Comparison of ENCODE assay signal across 7 cellular contexts in the genomic region with DNA sequence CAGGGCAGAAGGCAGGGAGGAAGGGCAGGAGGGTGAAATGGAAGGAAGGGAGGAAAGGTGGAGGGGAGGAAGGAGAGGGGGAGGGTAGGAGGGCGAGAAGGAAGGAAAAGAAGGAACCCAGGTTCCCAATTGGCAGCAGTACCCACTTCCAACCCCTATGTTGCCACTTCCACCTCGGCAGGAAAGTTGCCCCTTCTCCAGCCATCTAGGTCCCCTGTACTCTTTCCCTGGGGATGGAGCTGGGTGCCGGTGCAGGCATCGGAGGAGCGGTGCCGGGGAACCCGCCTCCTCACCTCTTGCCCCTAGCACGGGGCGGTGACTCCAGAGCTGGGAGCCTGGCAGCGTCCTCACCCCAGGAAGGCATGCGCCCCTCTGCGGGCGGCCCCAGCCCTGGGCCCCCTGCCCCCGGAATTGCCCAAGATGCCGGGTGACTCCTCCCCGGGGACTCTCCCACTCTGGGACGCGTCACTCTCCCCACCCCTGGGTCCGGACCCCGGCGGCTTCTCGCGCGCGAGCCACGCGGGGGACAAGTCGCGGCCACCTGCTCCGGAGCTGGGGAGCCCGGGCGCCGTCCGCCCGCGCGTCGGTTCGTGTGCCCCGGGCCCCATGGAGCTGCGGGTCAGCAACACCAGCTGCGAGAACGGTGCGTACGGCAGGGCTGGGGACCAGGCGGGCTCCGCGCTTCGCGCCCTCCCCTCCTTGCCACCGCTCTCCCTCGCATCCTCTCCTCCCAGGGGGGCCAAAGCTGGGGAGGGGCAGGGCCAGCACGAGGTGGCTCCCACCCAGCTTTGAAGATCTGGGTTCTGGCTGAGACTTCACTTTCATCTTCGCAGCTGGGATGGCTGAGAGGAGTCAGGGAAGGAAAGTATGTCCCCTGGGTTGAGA. TPM values are rescaled to one million over a fixed set of nuclear protein-coding genes. Genes with fewer than 3 reads are reported as not detected.
DNase-seq lines count a peak whose midpoint lies in the region; ATAC-seq and TF ChIP-seq lines count a peak whose summit lies in the region.

Gene NIPAL4, plus strand, starts transcription at position 499 of the 885 bp plus-strand sequence. Its CDS starts 108 bp downstream, at position 607.

- DNase-seq in activated T-cell treated with anti-CD3 and anti-CD28 coated beads for 1 hour (ENCODE audit: low read depth) (peak; percentile 9), foreskin keratinocyte (no peak), upper lobe of left lung (peak in 1 of 2 donors; percentile 87), NCI-H2196 (lab: John Stamatoyannopoulos, UW; ENCODE audit: unreplicated experiment) (no peak)

- H3K36me3 ChIP-seq in HUES64 (ENCODE audit: insufficient read depth, low read length), result no peaks in the 10 kb centered on the region
- no peaks in the 10 kb centered on the region for H3K36me3 ChIP-seq in neutrophil
- H3K36me3 ChIP-seq in upper lobe of left lung, result no peaks in the 10 kb centered on the region

- H3K4me1 ChIP-seq in HUES64 (ENCODE audit: insufficient read depth, low read length) (peaks cover 27% of the 10 kb centered on the region), foreskin keratinocyte (peaks cover 37% of the 10 kb centered on the region), neutrophil (ENCODE audit: control insufficient read depth in 1 of 2, insufficient read depth in 1 of 2, low read depth in 1 of 2, low read length in 1 of 2) (peaks cover 22 to 30% of the 10 kb centered on the region in 2 experiments), upper lobe of left lung (peaks cover 8 to 19% (median 10%) of the 10 kb centered on the region in 4 donors)

- H3K9me3 ChIP-seq in HUES64 (ENCODE audit: insufficient read depth, low read depth, low read length), result no peaks in the 10 kb centered on the region
- H3K9me3 ChIP-seq in neutrophil, result no peaks in the 10 kb centered on the region
- H3K9me3 ChIP-seq in upper lobe of left lung, result no peaks in the 10 kb centered on the region

- TF ChIP-seq CTCF in foreskin keratinocyte (conservative IDR thresholded peaks at IDR 0.05) (no peak), neutrophil (IDR thresholded peaks at IDR 0.05) (no peak), upper lobe of left lung (IDR thresholded peaks at IDR 0.05) (no peak)

- no peak for TF ChIP-seq POLR2A in upper lobe of left lung (IDR thresholded peaks at IDR 0.05)

- ATAC-seq in foreskin keratinocyte (peak; percentile 22), upper lobe of left lung (ENCODE audit: low FRiP score in 2 of 2) (peak in 1 of 2 donors; percentile 42), HG03342 (IDR thresholded peaks at IDR 0.05; ENCODE audit: unreplicated experiment) (no peak)

- H3K9ac ChIP-seq in HUES64 (ENCODE audit: low read depth, low read length), result peak within 1 kb of the TSS; percentile 22; the same call in 1 of the 2 replicates

- no peak for TF ChIP-seq EP300 in upper lobe of left lung (IDR thresholded peaks at IDR 0.05)

- WGBS in HUES64, result under 1% methylated on average over 53 of the region's 54 CpGs
- WGBS in upper lobe of left lung, 2 donors, result 7 to 18% methylated on average over 3 to 16 of the region's 54 CpGs

- peaks cover 54% of the 10 kb centered on the region for H3K27me3 ChIP-seq in HUES64 (ENCODE audit: insufficient read depth, low read length)
- H3K27me3 ChIP-seq in foreskin keratinocyte, result no peaks in the 10 kb centered on the region
- peaks cover 56% of the 10 kb centered on the region for H3K27me3 ChIP-seq in neutrophil
- peaks cover 0 to 16% (median 7%) of the 10 kb centered on the region in 4 donors for H3K27me3 ChIP-seq in upper lobe of left lung

- peak within 1 kb of the TSS; percentile 64 for H3K4me3 ChIP-seq in HUES64 (ENCODE audit: low read length)
- peak within 1 kb of the TSS; percentile 10 to 41 for H3K4me3 ChIP-seq in neutrophil (ENCODE audit: low read depth in 1 of 2, low read length in 1 of 2)
- peak within 1 kb of the TSS; percentile 7 to 48 (median 32) for H3K4me3 ChIP-seq in upper lobe of left lung

- H3K27ac ChIP-seq in HUES64 (ENCODE audit: low read depth, low read length), result no peak within 1 kb of the TSS
- H3K27ac ChIP-seq in foreskin keratinocyte, result peak within 1 kb of the TSS; percentile 67
- H3K27ac ChIP-seq in neutrophil, result no peak within 1 kb of the TSS
- no peak within 1 kb of the TSS for H3K27ac ChIP-seq in upper lobe of left lung

RNA-seq across cellular contexts. Expression of gene NIPAL4, which starts in this region (rescaled TPM):
- polyA plus RNA-seq in HUES64 (2013, experiment 1 of 2), result 0.15 TPM
- polyA plus RNA-seq in HUES64 (2013, experiment 2 of 2), result 0.19 TPM
- 5.6 and 13.0 TPM in 2 replicates for total RNA-seq in foreskin keratinocyte
- polyA plus RNA-seq in foreskin keratinocyte, result 4.7 and 8.6 TPM in 2 replicates
- total RNA-seq in upper lobe of left lung, result under 1 TPM in 2 of 6 donors, not detected in 4; 0.06 to 0.30 TPM
